Comparison of ENCODE assay signal across 8 cellular contexts in genomic region chr19:46785980-46786235, GRCh38. TPM values are rescaled to one million over a fixed set of nuclear protein-coding genes. Genes with fewer than 3 reads are reported as not detected.
DNase-seq lines count a peak whose midpoint lies in the region; ATAC-seq and TF ChIP-seq lines count a peak whose summit lies in the region.

No MANE protein-coding gene starts in this region.

- BruUV-seq in PC-9 (replicated peaks; lab: Mats Ljungman, UMichigan), result no TSS peak

- peaks cover 31% of the 10 kb centered on the region for H3K27me3 Mint-ChIP-seq in progenitor cell of endocrine pancreas

- 41 to 47% methylated on average over 4 of the region's 4 CpGs for WGBS in esophagus, 2 donors

- CTCF ChIA-PET in PC-9 (lab: Charles Lee), result interaction anchor here (0.5 kb wide), 1 partner anchor 54 kb away, joined by 4 read pairs; no protein-coding TSS in a partner anchor

- H3K27ac ChIP-seq in DOHH2 (ENCODE audit: low read depth, low read length), result peak overlapping the region; percentile 89
- H3K27ac ChIP-seq in PC-9, result peak overlapping the region; percentile 92
- peak overlapping the region; percentile 95 to 97 for H3K27ac ChIP-seq in esophagus (ENCODE audit: low read depth in 2 of 2, low read length in 1 of 2)

- TF ChIP-seq CTCF in DOHH2 (IDR thresholded peaks at IDR 0.05; ENCODE audit: low read depth, low read length, poor library complexity, severe bottlenecking), result no peak
- TF ChIP-seq CTCF in PC-9 (conservative IDR thresholded peaks at IDR 0.05), result no peak
- no peak for TF ChIP-seq CTCF in progenitor cell of endocrine pancreas (IDR thresholded peaks at IDR 0.05; ENCODE audit: unreplicated experiment)

- intact Hi-C loops in PC-9 (cut with micrococcal nuclease; ENCODE audit: unreplicated experiment), result loop anchor here (2.0 to 5.0 kb wide), 3 partner anchors 54 to 116 kb away; no protein-coding TSS in a partner anchor

- POLR2A ChIA-PET in PC-9 (lab: Charles Lee; ENCODE audit: unreplicated experiment), result interaction anchor here (0.7 kb wide), 1 partner anchor 351 kb away, joined by 4 read pairs; no protein-coding TSS in a partner anchor

- H3K4me2 ChIP-seq in DOHH2 (ENCODE audit: low read length) (peak overlapping the region; percentile 87), PC-9 (peak overlapping the region; percentile 83)

- H3K27ac Mint-ChIP-seq in progenitor cell of endocrine pancreas, result peak overlapping the region; percentile 64

- peak overlapping the region; percentile 77 for H3K4me3 Mint-ChIP-seq in progenitor cell of endocrine pancreas (ENCODE audit: low read depth)

- H3K9me3 Mint-ChIP-seq in progenitor cell of endocrine pancreas (ENCODE audit: low read depth), result no peaks in the 10 kb centered on the region

- H3K9me3 ChIP-seq in DOHH2 (ENCODE audit: control insufficient read depth, insufficient read depth, low read length), result no peaks in the 10 kb centered on the region; the same call in 1 of the 2 replicates
- no peaks in the 10 kb centered on the region for H3K9me3 ChIP-seq in PC-9 (ENCODE audit: insufficient read depth, low read depth)
- H3K9me3 ChIP-seq in esophagus (ENCODE audit: control insufficient read depth in 2 of 2, insufficient read depth in 1 of 2, low read depth in 1 of 2, low read length in 1 of 2), result no peaks in the 10 kb centered on the region

- H3K4me1 ChIP-seq in DOHH2 (ENCODE audit: control insufficient read depth, low read length) (peaks cover 32% of the 10 kb centered on the region), PC-9 (replicated peaks; ENCODE audit: insufficient read depth) (peaks cover 55% of the 10 kb centered on the region), esophagus (ENCODE audit: control insufficient read depth in 2 of 2, insufficient read depth in 2 of 2, low read length in 1 of 2) (peaks cover 3 to 23% of the 10 kb centered on the region in 2 donors)

- ATAC-seq in HG03045 (IDR thresholded peaks at IDR 0.05; ENCODE audit: unreplicated experiment) (no peak), HG02885 (IDR thresholded peaks at IDR 0.05; ENCODE audit: poor library complexity, unreplicated experiment) (no peak)

- H3K4me3 ChIP-seq in DOHH2 (ENCODE audit: low read length) (peak overlapping the region; percentile 90), PC-9 (peak overlapping the region; percentile 98), esophagus (ENCODE audit: low read depth in 1 of 2, low read length in 2 of 2) (peak overlapping the region; percentile 73 to 87)

- peaks cover 25% of the 10 kb centered on the region; the same call in 1 of the 2 replicates for H4K20me1 ChIP-seq in DOHH2 (ENCODE audit: control insufficient read depth, insufficient read depth, low read depth, low read length)
- peaks cover 16% of the 10 kb centered on the region for H4K20me1 ChIP-seq in PC-9 (ENCODE audit: insufficient read depth)

- H3F3A ChIP-seq in DOHH2 (ENCODE audit: control insufficient read depth, insufficient read depth) (0 out of 2 replicates have a peak, but pooled peaks cover 2% of the 10 kb centered on the region), PC-9 (ENCODE audit: insufficient read depth, low read depth) (peaks cover 68% of the 10 kb centered on the region)

- DNase-seq in PC-9 (no peak), progenitor cell of endocrine pancreas (ENCODE audit: low spot score, unreplicated experiment) (no peak), germinal center (ENCODE audit: low spot score) (no peak), HPDE6-E6E7 (ENCODE audit: extremely low spot score) (no peak)

- H3K36me3 ChIP-seq in DOHH2 (ENCODE audit: control insufficient read depth, low read length) (peaks cover 72% of the 10 kb centered on the region), PC-9 (ENCODE audit: low read depth) (peaks cover 46% of the 10 kb centered on the region), esophagus (ENCODE audit: control insufficient read depth in 2 of 2, insufficient read depth in 2 of 2, low read length in 1 of 2) (peaks cover 0 to 13% of the 10 kb centered on the region in 2 donors)

- no peaks in the 10 kb centered on the region for H3K27me3 ChIP-seq in DOHH2 (ENCODE audit: control insufficient read depth, low read length)
- no peaks in the 10 kb centered on the region for H3K27me3 ChIP-seq in PC-9 (ENCODE audit: insufficient read depth, low read depth)
- no peaks in the 10 kb centered on the region for H3K27me3 ChIP-seq in esophagus (ENCODE audit: control insufficient read depth in 1 of 2, insufficient read depth in 2 of 2, low read length in 2 of 2)

- H2AFZ ChIP-seq in PC-9, result no peak overlapping the region

- H3K79me2 ChIP-seq in DOHH2 (ENCODE audit: control insufficient read depth, low read length) (peaks cover 71% of the 10 kb centered on the region), PC-9 (ENCODE audit: low read depth) (peaks cover 72% of the 10 kb centered on the region)

- no peaks in the 10 kb centered on the region for H3K9me2 ChIP-seq in DOHH2 (replicated peaks; ENCODE audit: control insufficient read depth, low read length)
- H3K9me2 ChIP-seq in PC-9 (ENCODE audit: insufficient read depth), result no peaks in the 10 kb centered on the region

- H3K36me3 Mint-ChIP-seq in progenitor cell of endocrine pancreas (ENCODE audit: insufficient read depth), result peaks cover 1% of the 10 kb centered on the region

- peaks cover 7% of the 10 kb centered on the region for H3K4me1 Mint-ChIP-seq in progenitor cell of endocrine pancreas (ENCODE audit: low read depth)

RNA-seq across cellular contexts. Expression of gene SLC1A5, which starts 2.5 kb away (rescaled TPM):
- total RNA-seq in PC-9 (2021) (218 and 264 TPM in 2 replicates), progenitor cell of endocrine pancreas (24.2 and 33.5 TPM in 2 replicates)
- 10 to 100 TPM; 40.3 to 84.4 TPM for polyA plus RNA-seq in esophagus

RNA-seq across cellular contexts. Expression of gene STRN4, which starts 39.7 kb away (rescaled TPM):
- total RNA-seq in PC-9 (2021), result 93.3 and 131 TPM in 2 replicates
- 10 to 100 TPM; 53.2 to 55.6 TPM for polyA plus RNA-seq in esophagus
- 115 and 117 TPM in 2 replicates for total RNA-seq in progenitor cell of endocrine pancreas

RNA-seq across cellular contexts. Expression of gene FKRP, which starts 40.1 kb away (rescaled TPM):
- 7.6 and 10.6 TPM in 2 replicates for total RNA-seq in PC-9 (2021)
- polyA plus RNA-seq in esophagus, result 10 to 100 TPM in 1 of 2 donors, 1 to 10 TPM in 1; 7.1 to 10.1 TPM
- total RNA-seq in progenitor cell of endocrine pancreas, result 42.9 and 44.1 TPM in 2 replicates
